ENCODE assay signal across 9 cellular contexts in genomic region chr4:145218251-145218650, GRCh38. TPM values are rescaled to one million over a fixed set of nuclear protein-coding genes. Genes with fewer than 3 reads are reported as not detected.
DNase-seq lines count a peak whose midpoint lies in the region; ATAC-seq and TF ChIP-seq lines count a peak whose summit lies in the region.
"Had no signal": no experiment of that assay in that cellular context is flagged by ENCODE, and none has a peak within 500 bp of the region (broad histone marks: within the 10 kb centered on the region; RNA-seq: fewer than 3 reads in every experiment).

No MANE protein-coding gene starts in this region.

- H3K36me3 ChIP-seq in right atrium auricular region: no peaks in the 10 kb centered on the region

- TF ChIP-seq CTCF in right atrium auricular region (IDR thresholded peaks at IDR 0.05) (no peak), HFFc6 (IDR thresholded peaks at IDR 0.05) (no peak), progenitor cell of endocrine pancreas (IDR thresholded peaks at IDR 0.05; ENCODE audit: unreplicated experiment) (no peak)

- H3K27me3 Mint-ChIP-seq in HFFc6 (ENCODE audit: insufficient read depth) (peaks cover 18% of the 10 kb centered on the region), progenitor cell of endocrine pancreas (no peaks in the 10 kb centered on the region)

- DNase-seq in Right ventricle myocardium superior (no peak), right atrium auricular region (ENCODE audit: low spot score) (no peak), NAMALWA (ENCODE audit: low spot score) (peak; percentile 84), HFFc6 (no peak), epidermal melanocyte (ENCODE audit: insufficient read length, low spot score) (no peak), progenitor cell of endocrine pancreas (ENCODE audit: low spot score, unreplicated experiment) (no peak)
- DNase-seq in stimulated activated CD8-positive, alpha-beta memory T cell treated with anti-CD3 and anti-CD28 coated beads, Interleukin-4, amount 100 ng/mL, for 48 hours: no peak
- DNase-seq: PC-9 had no signal

- no peaks in the 10 kb centered on the region for H3K27me3 ChIP-seq in right atrium auricular region

- H3K9me3 Mint-ChIP-seq in HFFc6 (no peaks in the 10 kb centered on the region), progenitor cell of endocrine pancreas (ENCODE audit: low read depth) (no peaks in the 10 kb centered on the region)

- no peak overlapping the region for H3K27ac ChIP-seq in right atrium auricular region
- H3K27ac ChIP-seq: PC-9 had no signal

- H3K36me3 Mint-ChIP-seq in HFFc6 (ENCODE audit: low read depth) (no peaks in the 10 kb centered on the region), progenitor cell of endocrine pancreas (ENCODE audit: insufficient read depth) (no peaks in the 10 kb centered on the region)

- ATAC-seq in Right ventricle myocardium superior (ENCODE audit: poor library complexity): peak; percentile 73
- ATAC-seq in HG02852 (IDR thresholded peaks at IDR 0.05; ENCODE audit: unreplicated experiment): peak; percentile 97

- H3K4me3 ChIP-seq in right atrium auricular region: no peak overlapping the region
- H3K4me3 ChIP-seq: PC-9 had no signal

- H3K4me1 ChIP-seq in right atrium auricular region: no peaks in the 10 kb centered on the region

- H3K27ac Mint-ChIP-seq in HFFc6 (no peak overlapping the region), progenitor cell of endocrine pancreas (no peak overlapping the region)

- H3K9me3 ChIP-seq in right atrium auricular region: no peaks in the 10 kb centered on the region

- intact Hi-C loops in Right ventricle myocardium superior (cut with DNase I): no loop called here

- H3K4me3 Mint-ChIP-seq in HFFc6: no peak overlapping the region
- no peak overlapping the region for H3K4me3 Mint-ChIP-seq in progenitor cell of endocrine pancreas (ENCODE audit: low read depth)

- H3K4me1 Mint-ChIP-seq in HFFc6 (ENCODE audit: low read depth): peaks cover 8% of the 10 kb centered on the region; the same call in 1 of the 2 replicates
- H3K4me1 Mint-ChIP-seq in progenitor cell of endocrine pancreas (ENCODE audit: low read depth): no peaks in the 10 kb centered on the region

RNA-seq across cellular contexts. Expression of gene OTUD4, which starts 37.9 kb away (rescaled TPM):
- total RNA-seq in Right ventricle myocardium superior: 36.2 TPM
- 10 to 100 TPM; 20.6 to 23.7 TPM for total RNA-seq in right atrium auricular region
- 10 to 100 TPM; 25.1 to 32.2 (median 27.3) TPM for total RNA-seq in HFFc6 (2021; fragmentation: NEBNext Ultra II Directional; extraction: Animal tissue kit (Norgen Biotek cat#: 25700))
- 40.8 and 41.8 TPM in 2 replicates for total RNA-seq in progenitor cell of endocrine pancreas
